ENCODE assay signal across 1 cellular context in genomic region chr7:90769036-90769435, GRCh38.
TF ChIP-seq lines count a peak whose summit lies in the region.

No MANE protein-coding gene starts in this region.

TF ChIP-seq in HepG2, 621 proteins besides CTCF, POLR2A, EP300 and RAD21 (continued from another document):
- TF ChIP-seq, protein P1, sequence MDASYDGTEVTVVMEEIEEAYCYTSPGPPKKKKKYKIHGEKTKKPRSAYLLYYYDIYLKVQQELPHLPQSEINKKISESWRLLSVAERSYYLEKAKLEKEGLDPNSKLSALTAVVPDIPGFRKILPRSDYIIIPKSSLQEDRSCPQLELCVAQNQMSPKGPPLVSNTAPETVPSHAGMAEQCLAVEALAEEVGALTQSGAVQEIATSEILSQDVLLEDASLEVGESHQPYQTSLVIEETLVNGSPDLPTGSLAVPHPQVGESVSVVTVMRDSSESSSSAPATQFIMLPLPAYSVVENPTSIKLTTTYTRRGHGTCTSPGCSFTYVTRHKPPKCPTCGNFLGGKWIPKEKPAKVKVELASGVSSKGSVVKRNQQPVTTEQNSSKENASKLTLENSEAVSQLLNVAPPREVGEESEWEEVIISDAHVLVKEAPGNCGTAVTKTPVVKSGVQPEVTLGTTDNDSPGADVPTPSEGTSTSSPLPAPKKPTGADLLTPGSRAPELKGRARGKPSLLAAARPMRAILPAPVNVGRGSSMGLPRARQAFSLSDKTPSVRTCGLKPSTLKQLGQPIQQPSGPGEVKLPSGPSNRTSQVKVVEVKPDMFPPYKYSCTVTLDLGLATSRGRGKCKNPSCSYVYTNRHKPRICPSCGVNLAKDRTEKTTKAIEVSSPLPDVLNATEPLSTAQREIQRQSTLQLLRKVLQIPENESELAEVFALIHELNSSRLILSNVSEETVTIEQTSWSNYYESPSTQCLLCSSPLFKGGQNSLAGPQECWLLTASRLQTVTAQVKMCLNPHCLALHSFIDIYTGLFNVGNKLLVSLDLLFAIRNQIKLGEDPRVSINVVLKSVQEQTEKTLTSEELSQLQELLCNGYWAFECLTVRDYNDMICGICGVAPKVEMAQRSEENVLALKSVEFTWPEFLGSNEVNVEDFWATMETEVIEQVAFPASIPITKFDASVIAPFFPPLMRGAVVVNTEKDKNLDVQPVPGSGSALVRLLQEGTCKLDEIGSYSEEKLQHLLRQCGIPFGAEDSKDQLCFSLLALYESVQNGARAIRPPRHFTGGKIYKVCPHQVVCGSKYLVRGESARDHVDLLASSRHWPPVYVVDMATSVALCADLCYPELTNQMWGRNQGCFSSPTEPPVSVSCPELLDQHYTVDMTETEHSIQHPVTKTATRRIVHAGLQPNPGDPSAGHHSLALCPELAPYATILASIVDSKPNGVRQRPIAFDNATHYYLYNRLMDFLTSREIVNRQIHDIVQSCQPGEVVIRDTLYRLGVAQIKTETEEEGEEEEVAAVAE (CRISPR knock-in tag; IDR thresholded peaks at IDR 0.05; ENCODE audit: borderline replicate concordance): no peak
- TF ChIP-seq KDM3A (CRISPR knock-in tag; IDR thresholded peaks at IDR 0.05; ENCODE audit: low read depth) (no peak), ZSCAN21 (CRISPR knock-in tag; IDR thresholded peaks at IDR 0.05; ENCODE audit: borderline replicate concordance) (no peak), ZNF678 (CRISPR knock-in tag; IDR thresholded peaks at IDR 0.05) (no peak), ZNF800 (CRISPR knock-in tag; IDR thresholded peaks at IDR 0.05) (no peak), CHCHD3 (CRISPR knock-in tag; IDR thresholded peaks at IDR 0.05) (no peak), CREB1 (IDR thresholded peaks at IDR 0.05) (no peak), CREB1 (CRISPR knock-in tag; IDR thresholded peaks at IDR 0.05) (no peak), CHD2 (IDR thresholded peaks at IDR 0.05; ENCODE audit: low read depth, low read length) (no peak), ZNF136 (CRISPR knock-in tag; IDR thresholded peaks at IDR 0.05; ENCODE audit: low read depth) (no peak), EED (CRISPR knock-in tag; IDR thresholded peaks at IDR 0.05) (no peak), NFE2 (CRISPR knock-in tag; IDR thresholded peaks at IDR 0.05) (no peak), TOE1 (CRISPR knock-in tag; IDR thresholded peaks at IDR 0.05) (no peak), CENPT (CRISPR knock-in tag; IDR thresholded peaks at IDR 0.05; ENCODE audit: low read depth) (no peak)
- TF ChIP-seq, protein P2, sequence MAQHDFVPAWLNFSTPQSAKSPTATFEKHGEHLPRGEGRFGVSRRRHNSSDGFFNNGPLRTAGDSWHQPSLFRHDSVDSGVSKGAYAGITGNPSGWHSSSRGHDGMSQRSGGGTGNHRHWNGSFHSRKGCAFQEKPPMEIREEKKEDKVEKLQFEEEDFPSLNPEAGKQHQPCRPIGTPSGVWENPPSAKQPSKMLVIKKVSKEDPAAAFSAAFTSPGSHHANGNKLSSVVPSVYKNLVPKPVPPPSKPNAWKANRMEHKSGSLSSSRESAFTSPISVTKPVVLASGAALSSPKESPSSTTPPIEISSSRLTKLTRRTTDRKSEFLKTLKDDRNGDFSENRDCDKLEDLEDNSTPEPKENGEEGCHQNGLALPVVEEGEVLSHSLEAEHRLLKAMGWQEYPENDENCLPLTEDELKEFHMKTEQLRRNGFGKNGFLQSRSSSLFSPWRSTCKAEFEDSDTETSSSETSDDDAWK (CRISPR knock-in tag; IDR thresholded peaks at IDR 0.05): no peak
